In genomic region chr7:110075450-110075849, GRCh38 we compare ENCODE assay signal across 30 cellular contexts.
"Had no signal": no experiment of that assay in that cellular context is flagged by ENCODE, and none has a peak within 500 bp of the region (broad histone marks: within the 10 kb centered on the region; RNA-seq: fewer than 3 reads in every experiment).

No MANE protein-coding gene starts in this region.

- ATAC-seq: activated naive CD4-positive, alpha-beta T cell treated with anti-CD3 and anti-CD28 coated beads, Interleukin-2, amount 50 U/mL, for 72 hours; activated naive CD8-positive, alpha-beta T cell treated with anti-CD3 and anti-CD28 coated beads, Interleukin-2, amount 50 U/mL, for 24 hours; activated T-cell treated with anti-CD3 and anti-CD28 coated beads, Interleukin-2, amount 50 U/mL, for 4 hours; activated T-cell treated with anti-CD3 and anti-CD28 coated beads, Interleukin-2, amount 50 U/mL, for 72 hours; activated T-helper 17 cell treated with anti-CD3 and anti-CD28 coated beads, Interleukin-2, amount 50 U/mL, for 72 hours; body of pancreas had no signal

- H3K4me1 ChIP-seq: adrenal gland, ascending aorta, body of pancreas, breast epithelium had no signal

- H3K36me3 ChIP-seq: adrenal gland, ascending aorta, brain microvascular endothelial cell, breast epithelium, cardiac muscle cell had no signal

- H3K4me3 ChIP-seq: adrenal gland, ascending aorta, body of pancreas, breast epithelium, cardiac muscle cell had no signal

- H3K27ac ChIP-seq: adrenal gland, ascending aorta, body of pancreas, brain microvascular endothelial cell, breast epithelium, cardiac muscle cell had no signal

- H3K9me3 ChIP-seq: adrenal gland, ascending aorta, body of pancreas had no signal

- DNase-seq: activated effector memory CD4-positive, alpha-beta T cell treated with anti-CD3 and anti-CD28 coated beads, Interleukin-2, amount 50 U/mL, for 16 hours; activated effector memory CD4-positive, alpha-beta T cell treated with Interleukin-2 at 50 U/mL for 16 hours; activated gamma-delta T cell; activated gamma-delta T cell treated with Interleukin-2 at 50 U/mL for 16 hours; activated naive CD4-positive, alpha-beta T cell; activated naive CD4-positive, alpha-beta T cell treated with anti-CD3 and anti-CD28 coated beads for 36 hours; activated naive CD4-positive, alpha-beta T cell treated with anti-CD3 and anti-CD28 coated beads, Interleukin-2, amount 10 ng/mL, durations not matched to agents 7 days and 5 days; activated naive CD4-positive, alpha-beta T cell treated with anti-CD3 and anti-CD28 coated beads, Interleukin-2, amount 50 U/mL, for 16 hours; activated naive CD4-positive, alpha-beta T cell treated with Interleukin-2 at 50 U/mL for 16 hours; activated naive CD8-positive, alpha-beta T cell treated with anti-CD3 and anti-CD28 coated beads for 36 hours; activated naive CD8-positive, alpha-beta T cell treated with anti-CD3 and anti-CD28 coated beads, Interleukin-2, amount 10 ng/mL, durations not matched to agents 7 days and 5 days; activated naive CD8-positive, alpha-beta T cell treated with anti-CD3 and anti-CD28 coated beads, Interleukin-2, amount 50 U/mL, for 24 hours; activated T-cell treated with anti-CD3 and anti-CD28 coated beads, Interleukin-2, amount 50 U/mL, for 4 hours; activated T-cell treated with anti-CD3 and anti-CD28 coated beads, Interleukin-2, amount 50 U/mL, for 48 hours; activated T-cell treated with anti-CD3 and anti-CD28 coated beads, Interleukin-2, amount 50 U/mL, for 72 hours; adrenal gland; amniotic stem cell; amygdala; anterior cingulate cortex; aorta; body of pancreas; brain microvascular endothelial cell; caudate nucleus; central memory CD4-positive, alpha-beta T cell; cerebellar nuclear complex had no signal

- H3K27me3 ChIP-seq: adrenal gland, ascending aorta, body of pancreas, brain microvascular endothelial cell, breast epithelium, cardiac muscle cell had no signal
